In the genomic region with DNA sequence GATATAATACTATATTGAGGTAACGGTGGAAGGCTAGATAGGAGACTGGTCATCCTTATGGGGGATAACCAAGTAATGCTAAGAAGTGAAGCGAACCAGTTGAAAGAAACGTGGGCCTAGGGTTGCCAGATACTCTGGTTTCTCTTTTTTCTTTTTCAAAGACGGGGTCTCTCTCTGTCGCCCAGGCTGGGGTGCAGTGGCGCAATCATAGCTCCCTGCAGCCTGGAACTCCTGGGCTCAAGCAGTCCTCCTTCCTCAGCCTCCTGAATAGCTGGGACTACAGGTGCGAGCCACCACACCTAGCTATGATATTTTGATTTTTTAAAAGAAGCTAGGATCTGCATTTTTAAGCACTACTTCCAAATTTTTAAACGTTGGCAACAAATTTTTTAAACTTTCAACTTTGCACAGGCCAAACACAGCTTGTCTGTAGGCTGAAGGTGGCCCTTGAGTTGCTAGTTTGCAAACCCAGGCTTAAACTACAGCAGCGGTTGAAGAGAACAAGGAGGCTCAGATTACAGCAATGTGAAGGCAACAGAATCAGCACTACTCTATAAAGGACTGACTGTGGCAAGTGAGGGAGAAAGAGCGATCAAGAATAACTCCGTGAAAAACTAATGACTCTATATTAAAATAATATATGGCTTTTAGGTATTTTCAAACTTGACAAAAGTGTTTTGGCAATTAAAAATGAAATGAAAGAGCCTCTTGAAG, we compare ENCODE assay signal across 8 cellular contexts. TPM values are rescaled to one million over a fixed set of nuclear protein-coding genes. Genes with fewer than 3 reads are reported as not detected.
DNase-seq lines count a peak whose midpoint lies in the region; ATAC-seq and TF ChIP-seq lines count a peak whose summit lies in the region.

No MANE protein-coding gene starts in this region.

- H3K27me3 ChIP-seq in iPS-18a (ENCODE audit: control insufficient read depth, insufficient read depth, low read length) = peaks cover 7% of the 10 kb centered on the region
- no peaks in the 10 kb centered on the region for H3K27me3 ChIP-seq in stomach smooth muscle (ENCODE audit: control insufficient read depth in 1 of 2, insufficient read depth in 2 of 2, low read length in 2 of 2)

- POLR2A ChIA-PET in activated B cell treated with CpG ODN at 0.5 μM for 24 hours (lab: Charles Lee) = interaction anchor here (0.8 to 6.6 kb wide), 4 partner anchors 9 to 45 kb away, joined by 3 to 171 read pairs (median 4); a partner anchor contains a TSS
- POLR2A ChIA-PET in GM10248 (lab: Yijun Ruan, JAX) = interaction anchor here (1.2 kb wide), 1 partner anchor 11 kb away, joined by 5 read pairs; no protein-coding TSS in a partner anchor

- H3K9ac ChIP-seq in iPS-18a (ENCODE audit: low read length) (peak overlapping the region; percentile 69), stomach smooth muscle (ENCODE audit: low read length in 2 of 2) (peak overlapping the region; percentile 71 to 84)

- peak overlapping the region; percentile 91 for H3K4me3 Mint-ChIP-seq in T-helper 2 cell treated with Interferon-gamma antibody and Interleukin-4, amounts not matched to agents 5 μg/mL and 100 μg/mL, for 36 hours
- peak overlapping the region; percentile 94 for H3K4me3 Mint-ChIP-seq in activated B cell treated with CpG ODN at 0.5 μM for 24 hours

- peak overlapping the region; percentile 81 for H3K4me3 ChIP-seq in iPS-18a (ENCODE audit: low read length)
- H3K4me3 ChIP-seq in stomach smooth muscle (ENCODE audit: low read length in 2 of 2) = peak overlapping the region in 1 of 2 donors; percentile 87

- TF ChIP-seq CTCF in activated B cell treated with CpG ODN at 0.5 μM for 24 hours (IDR thresholded peaks at IDR 0.05) (no peak), GM10248 (IDR thresholded peaks at IDR 0.05; ENCODE audit: control extremely low read depth, extremely low read depth, low read depth, missing control alignments) (no peak)

- no peaks in the 10 kb centered on the region for H3K9me3 Mint-ChIP-seq in T-helper 2 cell treated with Interferon-gamma antibody and Interleukin-4, amounts not matched to agents 5 μg/mL and 100 μg/mL, for 36 hours
- no peaks in the 10 kb centered on the region for H3K9me3 Mint-ChIP-seq in activated B cell treated with CpG ODN at 0.5 μM for 24 hours

- H3K36me3 ChIP-seq in iPS-18a (ENCODE audit: control insufficient read depth, low read depth, low read length) (no peaks in the 10 kb centered on the region), stomach smooth muscle (ENCODE audit: control insufficient read depth in 2 of 2, insufficient read depth in 2 of 2, low read length in 2 of 2) (no peaks in the 10 kb centered on the region)

- CTCF ChIA-PET in activated B cell treated with CpG ODN at 0.5 μM for 24 hours (lab: Charles Lee) (no interaction called here), GM10248 (lab: Yijun Ruan, JAX) (interaction anchor here (1.0 to 1.5 kb wide), 3 partner anchors 9 to 12 kb away, joined by 4 to 5 read pairs (median 4); a partner anchor contains a TSS)

- H3K36me3 Mint-ChIP-seq in T-helper 2 cell treated with Interferon-gamma antibody and Interleukin-4, amounts not matched to agents 5 μg/mL and 100 μg/mL, for 36 hours (ENCODE audit: low read depth) = peaks cover 7% of the 10 kb centered on the region
- peaks cover 23% of the 10 kb centered on the region for H3K36me3 Mint-ChIP-seq in activated B cell treated with CpG ODN at 0.5 μM for 24 hours (ENCODE audit: low read depth)

- no peak for ATAC-seq in activated B cell treated with CpG ODN at 0.5 μM for 24 hours (ENCODE audit: low read depth)

- no peak for DNase-seq in T-helper 2 cell treated with Interferon-gamma antibody and Interleukin-4, amounts not matched to agents 5 μg/mL and 100 μg/mL, for 36 hours (ENCODE audit: low spot score)
- DNase-seq in T-helper 2 cell = no peak
- no peak for DNase-seq in activated B cell treated with CpG ODN at 0.5 μM for 24 hours
- no peak for DNase-seq in NCI-H146 treated with DMSO at 0.1 percent for 48 hours (lab: John Stamatoyannopoulos, UW; ENCODE audit: unreplicated experiment)
- no peak for DNase-seq in GM10248 (ENCODE audit: extremely low spot score)
- DNase-seq in activated CD8-positive, alpha-beta memory T cell treated with anti-CD3 and anti-CD28 coated beads for 24 hours = no peak

- no peaks in the 10 kb centered on the region for H3K27me3 Mint-ChIP-seq in T-helper 2 cell treated with Interferon-gamma antibody and Interleukin-4, amounts not matched to agents 5 μg/mL and 100 μg/mL, for 36 hours (ENCODE audit: low read depth)
- no peaks in the 10 kb centered on the region for H3K27me3 Mint-ChIP-seq in activated B cell treated with CpG ODN at 0.5 μM for 24 hours

- intact Hi-C loops in activated B cell treated with CpG ODN at 0.5 μM for 24 hours (cut with micrococcal nuclease) = loop anchor here (5.0 to 10.0 kb wide), 2 partner anchors 36 to 207 kb away; no protein-coding TSS in a partner anchor

- no peaks in the 10 kb centered on the region for H3K9me3 ChIP-seq in iPS-18a (ENCODE audit: control insufficient read depth, low read depth, low read length)
- no peaks in the 10 kb centered on the region for H3K9me3 ChIP-seq in stomach smooth muscle (ENCODE audit: control insufficient read depth in 2 of 2, low read length in 2 of 2)

- H3K27ac ChIP-seq in iPS-18a (ENCODE audit: low read length) (no peak overlapping the region), stomach smooth muscle (ENCODE audit: low read length) (peak overlapping the region; percentile 83)

- H3K27ac Mint-ChIP-seq in T-helper 2 cell treated with Interferon-gamma antibody and Interleukin-4, amounts not matched to agents 5 μg/mL and 100 μg/mL, for 36 hours = no peak overlapping the region
- peak overlapping the region; percentile 88 for H3K27ac Mint-ChIP-seq in activated B cell treated with CpG ODN at 0.5 μM for 24 hours

- H3K4me1 ChIP-seq in iPS-18a (ENCODE audit: control insufficient read depth, low read depth, low read length) (peaks cover 6% of the 10 kb centered on the region), stomach smooth muscle (ENCODE audit: control insufficient read depth, insufficient read depth, low read length) (peaks cover 15% of the 10 kb centered on the region)

- peaks cover 20% of the 10 kb centered on the region for H3K4me1 Mint-ChIP-seq in T-helper 2 cell treated with Interferon-gamma antibody and Interleukin-4, amounts not matched to agents 5 μg/mL and 100 μg/mL, for 36 hours (ENCODE audit: low read depth)
- peaks cover 46% of the 10 kb centered on the region for H3K4me1 Mint-ChIP-seq in activated B cell treated with CpG ODN at 0.5 μM for 24 hours

RNA-seq across cellular contexts. Expression of a gene that starts 1.2 kb away (rescaled TPM):
- total RNA-seq in activated B cell treated with CpG ODN at 0.5 μM for 24 hours = 196 and 217 TPM in 2 replicates

RNA-seq across cellular contexts. Expression of a gene that starts 11.8 kb away (rescaled TPM):
- total RNA-seq in activated B cell treated with CpG ODN at 0.5 μM for 24 hours = 78.6 and 84.2 TPM in 2 replicates

RNA-seq across cellular contexts. Expression of a gene that starts 53.1 kb away (rescaled TPM):
- 94.1 and 96.1 TPM in 2 replicates for total RNA-seq in activated B cell treated with CpG ODN at 0.5 μM for 24 hours
